24 cellular contexts compared by ENCODE assay signal in the genomic region with DNA sequence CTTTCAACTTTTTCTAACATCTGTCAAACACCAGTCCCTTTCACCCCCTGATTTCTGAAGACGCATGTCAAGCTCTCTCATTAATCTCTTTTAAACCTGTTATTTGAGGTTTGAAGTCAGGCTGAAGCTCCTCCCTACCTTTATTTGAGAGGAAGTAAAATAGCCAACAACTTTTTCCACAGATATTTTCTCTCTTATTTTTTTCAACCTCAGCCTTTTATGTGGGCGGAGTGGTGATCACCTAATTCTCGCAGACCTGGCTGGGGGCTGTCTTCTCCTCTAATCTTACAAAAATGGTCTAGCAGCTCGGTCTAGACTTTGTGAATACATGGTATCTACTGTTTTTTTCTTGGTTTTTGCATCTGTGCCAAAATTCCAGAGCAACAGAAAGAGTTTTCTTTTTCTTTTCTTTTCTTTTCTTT.
"Had no signal": no experiment of that assay in that cellular context is flagged by ENCODE, and none has a peak within 500 bp of the region (broad histone marks: within the 10 kb centered on the region; RNA-seq: fewer than 3 reads in every experiment).

No MANE protein-coding gene starts in this region.

- H3K79me2 ChIP-seq: hepatocyte had no signal

- H3K27me3 Mint-ChIP-seq: effector memory CD8-positive, alpha-beta T cell; natural killer cell treated with Interleukin-12 subunit alpha and Interleukin-12 subunit beta and Interleukin-15 and Interleukin-18, amount 100 ng/mL, for 72 hours had no signal

- H3K27ac ChIP-seq: colonic mucosa, dorsolateral prefrontal cortex, hepatocyte, left lung, right lobe of liver, skin epidermis, transverse colon, vagina had no signal

- H3K27me3 ChIP-seq: colonic mucosa, dorsolateral prefrontal cortex, hepatocyte, left lung, right lobe of liver, transverse colon, vagina had no signal

- H3K4me3 ChIP-seq: colonic mucosa, dorsolateral prefrontal cortex, hepatocyte, left lung, right lobe of liver, skin epidermis, transverse colon, vagina had no signal

- H3K4me3 Mint-ChIP-seq: activated T-cell treated with anti-CD3 and anti-CD28 coated beads, Interleukin-2, amount 50 U/mL, for 24 hours; activated T-helper 17 cell treated with anti-CD3 and anti-CD28 coated beads, Interleukin-2, amount 50 U/mL, for 72 hours; effector memory CD8-positive, alpha-beta T cell; immature natural killer cell; natural killer cell treated with Interleukin-12 subunit alpha and Interleukin-12 subunit beta and Interleukin-15 and Interleukin-18, amount 100 ng/mL, for 72 hours; stimulated activated naive CD8-positive, alpha-beta T cell treated with anti-CD3 and anti-CD28 coated beads, Interleukin-15, Interleukin-2, amounts not matched to agents 100 ng/mL and 50 ng/mL, for 24 hours; WTC11 had no signal

- H3K4me1 Mint-ChIP-seq: activated T-helper 17 cell treated with anti-CD3 and anti-CD28 coated beads, Interleukin-2, amount 50 U/mL, for 72 hours had no signal

- H3K4me1 ChIP-seq: colonic mucosa, left lung, right lobe of liver, transverse colon, vagina had no signal

- H3K36me3 Mint-ChIP-seq: activated naive CD4-positive, alpha-beta T cell treated with anti-CD3 and anti-CD28 coated beads, Interleukin-2, amount 50 U/mL, for 72 hours; natural killer cell treated with Interleukin-12 subunit alpha and Interleukin-12 subunit beta and Interleukin-15 and Interleukin-18, amount 100 ng/mL, for 72 hours; WTC11 had no signal

- H3K36me3 ChIP-seq: colonic mucosa, left lung, right lobe of liver, transverse colon, vagina had no signal

- H2AFZ ChIP-seq: hepatocyte had no signal

- ATAC-seq: activated naive CD4-positive, alpha-beta T cell treated with anti-CD3 and anti-CD28 coated beads, Interleukin-2, amount 50 U/mL, for 72 hours; activated T-helper 17 cell treated with anti-CD3 and anti-CD28 coated beads, Interleukin-2, amount 50 U/mL, for 72 hours; effector memory CD8-positive, alpha-beta T cell; esophagus mucosa; left lung; natural killer cell treated with Interleukin-12 subunit alpha and Interleukin-12 subunit beta and Interleukin-15 and Interleukin-18, amount 100 ng/mL, for 72 hours; right lobe of liver; WTC11 had no signal

- H3K4me2 ChIP-seq: hepatocyte had no signal

- H3K27ac Mint-ChIP-seq: activated naive CD4-positive, alpha-beta T cell treated with anti-CD3 and anti-CD28 coated beads, Interleukin-2, amount 50 U/mL, for 72 hours; activated T-cell treated with anti-CD3 and anti-CD28 coated beads, Interleukin-2, amount 50 U/mL, for 24 hours; activated T-helper 17 cell treated with anti-CD3 and anti-CD28 coated beads, Interleukin-2, amount 50 U/mL, for 72 hours; effector memory CD8-positive, alpha-beta T cell; immature natural killer cell; natural killer cell treated with Interleukin-12 subunit alpha and Interleukin-12 subunit beta and Interleukin-15 and Interleukin-18, amount 100 ng/mL, for 72 hours; stimulated activated naive CD8-positive, alpha-beta T cell treated with anti-CD3 and anti-CD28 coated beads, Interleukin-15, Interleukin-2, amounts not matched to agents 100 ng/mL and 50 ng/mL, for 24 hours; WTC11 had no signal

- H3K9me3 Mint-ChIP-seq: activated naive CD4-positive, alpha-beta T cell treated with anti-CD3 and anti-CD28 coated beads, Interleukin-2, amount 50 U/mL, for 72 hours; activated T-helper 17 cell treated with anti-CD3 and anti-CD28 coated beads, Interleukin-2, amount 50 U/mL, for 72 hours; natural killer cell treated with Interleukin-12 subunit alpha and Interleukin-12 subunit beta and Interleukin-15 and Interleukin-18, amount 100 ng/mL, for 72 hours; stimulated activated naive CD8-positive, alpha-beta T cell treated with anti-CD3 and anti-CD28 coated beads, Interleukin-15, Interleukin-2, amounts not matched to agents 100 ng/mL and 50 ng/mL, for 24 hours; WTC11 had no signal

- H3K9me3 ChIP-seq: colonic mucosa, left lung, right lobe of liver, transverse colon, vagina had no signal

- DNase-seq: activated T-cell treated with anti-CD3 and anti-CD28 coated beads, Interleukin-2, amount 50 U/mL, for 24 hours; aorta; central memory CD4-positive, alpha-beta T cell; colonic mucosa; dorsolateral prefrontal cortex; effector memory CD8-positive, alpha-beta T cell; glutamatergic neuron; immature natural killer cell; kidney glomerular epithelial cell; left lung; posterior cingulate gyrus; right lobe of liver; stimulated activated CD4-positive, alpha-beta T cell treated with anti-CD3 and anti-CD28 coated beads, Interleukin-1b, Interleukin-23, amount 100 ng/mL, for 48 hours; substantia nigra; transverse colon had no signal
